In the genomic region with DNA sequence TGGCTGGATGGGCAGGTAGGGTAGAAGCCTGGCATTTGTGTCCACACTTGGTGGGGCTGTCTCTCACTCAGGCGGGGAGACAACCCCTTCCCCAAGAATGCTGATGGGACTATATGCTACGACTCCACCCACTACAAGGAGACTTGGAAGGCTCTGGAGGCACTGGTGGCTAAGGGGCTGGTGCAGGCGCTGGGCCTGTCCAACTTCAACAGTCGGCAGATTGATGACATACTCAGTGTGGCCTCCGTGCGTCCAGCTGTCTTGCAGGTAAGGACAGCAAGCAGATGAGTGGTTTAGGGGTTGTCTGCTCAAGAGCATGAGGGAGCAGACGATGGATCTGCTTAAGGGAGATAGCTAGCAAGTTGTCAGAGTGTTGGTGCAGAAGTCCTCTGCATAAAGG, we compare ENCODE assay signal across 18 cellular contexts.
"Had no signal": no experiment of that assay in that cellular context is flagged by ENCODE, and none has a peak within 500 bp of the region (broad histone marks: within the 10 kb centered on the region; RNA-seq: fewer than 3 reads in every experiment).

No MANE protein-coding gene starts in this region.

- H3K27me3 Mint-ChIP-seq: activated CD4-positive, alpha-beta T cell treated with anti-CD3 and anti-CD28 coated beads, Interleukin-2, amount 10 ng/mL, durations not matched to agents 7 days and 5 days; type B pancreatic cell had no signal

- ATAC-seq: right lobe of liver; stimulated activated effector memory CD8-positive, alpha-beta T cell treated with anti-CD3 and anti-CD28 coated beads, Interleukin-12 subunit alpha, Interleukin-12 subunit beta, amount 100 ng/mL, for 72 hours had no signal

- H3K27ac Mint-ChIP-seq: activated CD4-positive, alpha-beta T cell treated with anti-CD3 and anti-CD28 coated beads, Interleukin-2, amount 10 ng/mL, durations not matched to agents 7 days and 5 days; stimulated activated effector memory CD8-positive, alpha-beta T cell treated with anti-CD3 and anti-CD28 coated beads, Interleukin-12 subunit alpha, Interleukin-12 subunit beta, amount 100 ng/mL, for 72 hours; type B pancreatic cell had no signal

- H3K9me3 ChIP-seq: adrenal gland, left ventricle myocardium inferior, right lobe of liver, testis had no signal

- H3K9me3 Mint-ChIP-seq: activated CD4-positive, alpha-beta T cell treated with anti-CD3 and anti-CD28 coated beads, Interleukin-2, amount 10 ng/mL, durations not matched to agents 7 days and 5 days; immature natural killer cell; stimulated activated effector memory CD8-positive, alpha-beta T cell treated with anti-CD3 and anti-CD28 coated beads, Interleukin-12 subunit alpha, Interleukin-12 subunit beta, amount 100 ng/mL, for 72 hours; type B pancreatic cell had no signal

- FAIRE-seq: astrocyte, bronchial epithelial cell had no signal

- H3K27me3 ChIP-seq: adrenal gland, right lobe of liver, testis had no signal

- DNase-seq: activated CD4-positive, alpha-beta T cell treated with anti-CD3 and anti-CD28 coated beads, Interleukin-2, amount 10 ng/mL, durations not matched to agents 7 days and 5 days; activated CD4-positive, CD25-positive, alpha-beta regulatory T cell; activated naive CD4-positive, alpha-beta T cell; adrenal gland; dermis blood vessel endothelial cell; effector memory CD4-positive, alpha-beta T cell; immature natural killer cell; kidney glomerular epithelial cell; left ventricle myocardium inferior; mammary epithelial cell; right lobe of liver; stimulated activated CD4-positive, alpha-beta T cell treated with anti-CD3 and anti-CD28 coated beads, Interleukin-4, amount 100 ng/mL, for 24 hours; SW 1271; testis had no signal

- H3K4me3 ChIP-seq: adrenal gland, left ventricle myocardium inferior, right lobe of liver, testis had no signal

- H3K4me1 ChIP-seq: right lobe of liver, testis had no signal

- H3K4me1 Mint-ChIP-seq: activated CD4-positive, alpha-beta T cell treated with anti-CD3 and anti-CD28 coated beads, Interleukin-2, amount 10 ng/mL, durations not matched to agents 7 days and 5 days; immature natural killer cell had no signal

- H3K4me3 Mint-ChIP-seq: activated CD4-positive, alpha-beta T cell treated with anti-CD3 and anti-CD28 coated beads, Interleukin-2, amount 10 ng/mL, durations not matched to agents 7 days and 5 days; immature natural killer cell; stimulated activated effector memory CD8-positive, alpha-beta T cell treated with anti-CD3 and anti-CD28 coated beads, Interleukin-12 subunit alpha, Interleukin-12 subunit beta, amount 100 ng/mL, for 72 hours; type B pancreatic cell had no signal

- H3K27ac ChIP-seq: adrenal gland, right lobe of liver, testis had no signal
